Comparison of ENCODE assay signal across 8 cellular contexts in genomic region chr2:234483568-234484251, GRCh38. TPM values are rescaled to one million over a fixed set of nuclear protein-coding genes. Genes with fewer than 3 reads are reported as not detected.
DNase-seq lines count a peak whose midpoint lies in the region; ATAC-seq and TF ChIP-seq lines count a peak whose summit lies in the region.

No MANE protein-coding gene starts in this region.

- peak overlapping the region; percentile 93 to 98 for H3K27ac Mint-ChIP-seq in T-cell

- intact Hi-C loops in ascending aorta (cut with DNase I), result no loop called here

- no peaks in the 10 kb centered on the region for H3K9me3 Mint-ChIP-seq in T-cell

- H3K4me3 Mint-ChIP-seq in T-cell, result peak overlapping the region; percentile 26 to 73 (median 51)

- no peaks in the 10 kb centered on the region for H3K27me3 ChIP-seq in ascending aorta

- H3K27ac ChIP-seq in ascending aorta (no peak overlapping the region), substantia nigra (ENCODE audit: low read depth, low read length, poor library complexity, severe bottlenecking) (no peak overlapping the region)

- CTCF ChIA-PET in T-cell (lab: Charles Lee), result interaction anchor here in 1 of 2 donors (0.8 to 2.1 kb wide), 11 partner anchors 9 to 348 kb away, joined by 3 to 22 read pairs (median 8); no protein-coding TSS in a partner anchor

- no peaks in the 10 kb centered on the region for H3K27me3 Mint-ChIP-seq in T-cell

- ATAC-seq in HG02642 (IDR thresholded peaks at IDR 0.05; ENCODE audit: poor library complexity, unreplicated experiment), result peak; percentile 60
- peak; percentile 73 to 78 (median 77) for ATAC-seq in T-cell (replicated peaks in 1 of 4)
- ATAC-seq in HG03139 (IDR thresholded peaks at IDR 0.05; ENCODE audit: unreplicated experiment), result no peak

- TF ChIP-seq CTCF in GM12874 (IDR thresholded peaks at IDR 0.05; ENCODE audit: insufficient read depth, low read depth, low read length), result peak; percentile 24; the same call in 1 of the 2 replicates
- peak in 1 of 3 experiments; percentile 22 for TF ChIP-seq CTCF in ascending aorta (IDR thresholded peaks at IDR 0.05)
- peak; percentile 27 for TF ChIP-seq CTCF in retinal pigment epithelial cell (conservative IDR thresholded peaks at IDR 0.05; ENCODE audit: low read depth, low read length)

- H3K4me1 Mint-ChIP-seq in T-cell, result peaks cover 75 to 92% (median 90%) of the 10 kb centered on the region in 3 donors

- peak; percentile 47 to 94 (median 86) for DNase-seq in T-cell
- peak; percentile 31 to 71 for DNase-seq in ascending aorta (ENCODE audit: low spot score in 2 of 2)
- no peak for DNase-seq in retinal pigment epithelial cell (ENCODE audit: low read depth)
- DNase-seq in mesenteric fat pad (ENCODE audit: low spot score), result no peak
- DNase-seq in substantia nigra (lab: John Stamatoyannopoulos, UW), result no peak

- H3K36me3 Mint-ChIP-seq in T-cell, result peaks cover 32% of the 10 kb centered on the region

- no peaks in the 10 kb centered on the region for H3K4me1 ChIP-seq in ascending aorta

- H3K36me3 ChIP-seq in ascending aorta, result no peaks in the 10 kb centered on the region

- POLR2A ChIA-PET in T-cell (lab: Charles Lee), result interaction anchor here (0.5 to 2.3 kb wide), 21 partner anchors 9 to 347 kb away, joined by 3 to 33 read pairs (median 5); partner anchors contain the start of gene ARL4C (in 1 of the 2)

- H3K4me3 ChIP-seq in ascending aorta, result no peak overlapping the region
- H3K4me3 ChIP-seq in retinal pigment epithelial cell (ENCODE audit: low read length), result no peak overlapping the region

- no peaks in the 10 kb centered on the region for H3K9me3 ChIP-seq in ascending aorta

RNA-seq across cellular contexts. Expression of gene ARL4C, which starts 13.2 kb away (rescaled TPM):
- 100 to 1,000 TPM; 209 to 424 (median 294) TPM for total RNA-seq in T-cell
- 18.8 TPM for total RNA-seq in ascending aorta
- total RNA-seq in mesenteric fat pad, result 17.4 TPM

Comparison
In these comparisons a context has a peak if more than half of its experiments do, and no peak if none do; other contexts are left out.
1. DNase-seq: peak in T-cell (34 of 34) and ascending aorta (2 of 2); none in retinal pigment epithelial cell (single experiment), mesenteric fat pad (single experiment) and substantia nigra (0 of 49).
2. RNA of gene ARL4C, which starts 13.2 kb away (total RNA-seq): 209 to 424 TPM in T-cell; 18.8 TPM in ascending aorta (single experiment) and 17.4 TPM in mesenteric fat pad (single experiment); every median in the first group is over 10 times any median in the second.